Comparison of ENCODE assay signal across 17 cellular contexts in the genomic region with DNA sequence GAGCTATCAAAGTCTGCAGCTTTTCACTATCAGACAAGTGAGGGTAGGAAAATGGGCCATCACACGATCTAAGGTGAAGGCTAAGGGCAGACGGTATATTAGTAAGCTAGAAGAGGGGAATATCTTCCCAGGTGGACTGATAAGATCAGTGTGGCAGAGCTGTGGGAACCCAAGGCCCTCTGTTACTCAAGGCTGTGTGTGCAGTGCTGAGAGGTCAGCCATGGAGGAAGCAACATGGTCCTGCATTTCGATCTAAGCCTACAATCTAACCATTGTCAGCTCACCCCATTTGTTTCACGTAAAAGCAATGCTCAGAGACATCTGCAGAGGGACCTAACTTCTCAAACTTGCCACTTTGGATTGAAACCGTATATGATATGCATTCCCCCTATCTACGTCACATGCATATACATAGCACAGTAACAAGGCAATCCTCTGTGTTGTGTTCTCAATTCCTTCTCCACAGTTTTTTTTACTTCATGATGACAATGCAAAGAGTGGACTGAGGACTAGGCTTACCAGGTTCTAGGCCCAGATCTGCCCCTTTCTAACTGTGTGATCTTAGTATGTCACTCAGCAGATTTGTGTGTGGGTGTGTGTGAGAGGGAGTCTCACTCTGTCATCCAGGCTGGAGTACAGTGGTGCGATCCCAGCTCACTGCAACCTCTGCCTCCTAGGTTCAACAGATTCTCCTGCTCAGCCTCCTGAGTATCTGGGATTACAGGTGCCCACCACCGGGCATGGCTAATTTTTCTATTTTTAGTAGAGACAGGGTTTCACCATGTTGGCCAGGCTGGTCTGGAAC. TPM values are rescaled to one million over a fixed set of nuclear protein-coding genes. Genes with fewer than 3 reads are reported as not detected.
A peak's percentile ranks its signal among the peaks of the same experiment; 100 is the strongest.
DNase-seq lines count a peak whose midpoint lies in the region; ATAC-seq, FAIRE-seq and TF ChIP-seq lines count a peak whose summit lies in the region.
"Had no signal": no experiment of that assay in that cellular context is flagged by ENCODE, and none has a peak within 500 bp of the region (broad histone marks: within the 10 kb centered on the region; RNA-seq: fewer than 3 reads in every experiment).

No MANE protein-coding gene starts in this region.

- no peak for ATAC-seq in Right ventricle myocardium superior (ENCODE audit: poor library complexity)
- ATAC-seq in activated T-helper 17 cell treated with anti-CD3 and anti-CD28 coated beads, Interleukin-2, amount 50 U/mL, for 72 hours (replicated peaks), result no peak
- no peak for ATAC-seq in GM21825 (IDR thresholded peaks at IDR 0.05; ENCODE audit: unreplicated experiment)

- no peaks in the 10 kb centered on the region for H3K36me3 ChIP-seq in cardiac muscle cell

- TF ChIP-seq CTCF in cardiac muscle cell (IDR thresholded peaks at IDR 0.05; ENCODE audit: low read depth, low read length), result no peak

- peaks cover 27% of the 10 kb centered on the region for H3K4me1 Mint-ChIP-seq in dendritic cell treated with granulocyte-macrophage colony-stimulating factor and Interleukin-4, amounts not matched to agents 40 ng/mL and 50 ng/mL, for 4 days (ENCODE audit: low read depth)
- no peaks in the 10 kb centered on the region for H3K4me1 Mint-ChIP-seq in activated T-helper 17 cell treated with anti-CD3 and anti-CD28 coated beads, Interleukin-2, amount 50 U/mL, for 72 hours
- H3K4me1 Mint-ChIP-seq: CD4-positive, CD25-positive, alpha-beta regulatory T cell had no signal

- H3K4me1 ChIP-seq in cardiac muscle cell (ENCODE audit: low read depth), result peaks cover 54% of the 10 kb centered on the region
- H3K4me1 ChIP-seq: BLaER1 treated with 17β-estradiol and CSF1 and Interleukin-3, amounts not matched to agents 10 nM and 100 nM had no signal

- peak; percentile 52 for FAIRE-seq in H54 (lab: Jason Lieb, UNC)

- TF ChIP-seq POLR2A in H54 (IDR thresholded peaks at IDR 0.05; ENCODE audit: low read depth, low read length), result no peak

- intact Hi-C loops in Right ventricle myocardium superior (cut with DNase I), result no loop called here
- intact Hi-C loops in dendritic cell treated with granulocyte-macrophage colony-stimulating factor and Interleukin-4, amounts not matched to agents 40 ng/mL and 50 ng/mL, for 4 days (cut with micrococcal nuclease), result no loop called here

- no peaks in the 10 kb centered on the region for H3K36me3 Mint-ChIP-seq in dendritic cell treated with granulocyte-macrophage colony-stimulating factor and Interleukin-4, amounts not matched to agents 40 ng/mL and 50 ng/mL, for 4 days (ENCODE audit: low read depth)
- H3K36me3 Mint-ChIP-seq in activated T-helper 17 cell treated with anti-CD3 and anti-CD28 coated beads, Interleukin-2, amount 50 U/mL, for 72 hours (ENCODE audit: low read depth), result no peaks in the 10 kb centered on the region
- H3K36me3 Mint-ChIP-seq: CD4-positive, CD25-positive, alpha-beta regulatory T cell had no signal

- H3K9me3 Mint-ChIP-seq in dendritic cell treated with granulocyte-macrophage colony-stimulating factor and Interleukin-4, amounts not matched to agents 40 ng/mL and 50 ng/mL, for 4 days, result no peaks in the 10 kb centered on the region
- H3K9me3 Mint-ChIP-seq in activated T-helper 17 cell treated with anti-CD3 and anti-CD28 coated beads, Interleukin-2, amount 50 U/mL, for 72 hours, result peaks cover 3% of the 10 kb centered on the region

- H3K27ac ChIP-seq in cardiac muscle cell, result peak overlapping the region; percentile 78
- H3K27ac ChIP-seq: BLaER1 treated with 17β-estradiol and CSF1 and Interleukin-3, amounts not matched to agents 10 nM and 100 nM; GM23248; KMS-11 had no signal

- H3K4me3 ChIP-seq in cardiac muscle cell, result no peak overlapping the region
- H3K4me3 ChIP-seq: BLaER1 treated with 17β-estradiol and CSF1 and Interleukin-3, amounts not matched to agents 10 nM and 100 nM; GM23248 had no signal

- no peak for DNase-seq in cardiac muscle cell (ENCODE audit: low read depth in 1 of 2, low spot score in 1 of 2)
- DNase-seq in Right ventricle myocardium superior, result no peak
- DNase-seq in H54 (ENCODE audit: insufficient read length, low spot score), result no peak
- DNase-seq in NCI-H345 (lab: John Stamatoyannopoulos, UW), result no peak
- DNase-seq: 8988T; AML-193; CD4-positive, CD25-positive, alpha-beta regulatory T cell; DMS79; EL; GDM1; GM23248; H7 had no signal

- no peaks in the 10 kb centered on the region for H3K9me3 ChIP-seq in cardiac muscle cell (ENCODE audit: low read depth)

- H3K4me3 Mint-ChIP-seq in dendritic cell treated with granulocyte-macrophage colony-stimulating factor and Interleukin-4, amounts not matched to agents 40 ng/mL and 50 ng/mL, for 4 days, result no peak overlapping the region
- no peak overlapping the region for H3K4me3 Mint-ChIP-seq in activated T-helper 17 cell treated with anti-CD3 and anti-CD28 coated beads, Interleukin-2, amount 50 U/mL, for 72 hours
- H3K4me3 Mint-ChIP-seq: CD4-positive, CD25-positive, alpha-beta regulatory T cell had no signal

- peak overlapping the region; percentile 28 for H3K27ac Mint-ChIP-seq in dendritic cell treated with granulocyte-macrophage colony-stimulating factor and Interleukin-4, amounts not matched to agents 40 ng/mL and 50 ng/mL, for 4 days
- H3K27ac Mint-ChIP-seq in activated T-helper 17 cell treated with anti-CD3 and anti-CD28 coated beads, Interleukin-2, amount 50 U/mL, for 72 hours, result no peak overlapping the region
- H3K27ac Mint-ChIP-seq: CD4-positive, CD25-positive, alpha-beta regulatory T cell had no signal

- no peaks in the 10 kb centered on the region for H3K27me3 ChIP-seq in cardiac muscle cell
- H3K27me3 ChIP-seq: BLaER1 treated with 17β-estradiol and CSF1 and Interleukin-3, amounts not matched to agents 10 nM and 100 nM had no signal

- H3K27me3 Mint-ChIP-seq in dendritic cell treated with granulocyte-macrophage colony-stimulating factor and Interleukin-4, amounts not matched to agents 40 ng/mL and 50 ng/mL, for 4 days, result no peaks in the 10 kb centered on the region
- H3K27me3 Mint-ChIP-seq in activated T-helper 17 cell treated with anti-CD3 and anti-CD28 coated beads, Interleukin-2, amount 50 U/mL, for 72 hours, result no peaks in the 10 kb centered on the region
- H3K27me3 Mint-ChIP-seq: CD4-positive, CD25-positive, alpha-beta regulatory T cell had no signal

RNA-seq across cellular contexts. Expression of gene SLC8A1, which starts 45.2 kb away (rescaled TPM):
- total RNA-seq in cardiac muscle cell (492 and 682 TPM in 2 replicates), Right ventricle myocardium superior (958 TPM)
- polyA plus RNA-seq in cardiac muscle cell, result 103 and 173 TPM in 2 replicates
- under 1 TPM in 1 of 2 donors, not detected in 1; 0.45 TPM for total RNA-seq in activated T-helper 17 cell treated with anti-CD3 and anti-CD28 coated beads, Interleukin-2, amount 50 U/mL, for 72 hours
- total RNA-seq: CD4-positive, CD25-positive, alpha-beta regulatory T cell had no signal

Comparison
In these comparisons a context has a peak if more than half of its experiments do, and no peak if none do; other contexts are left out.
1. RNA of gene SLC8A1, which starts 45.2 kb away (total RNA-seq): 958 TPM in Right ventricle myocardium superior (single experiment) and 492 to 682 TPM in cardiac muscle cell; 0.45 TPM in activated T-helper 17 cell treated with anti-CD3 and anti-CD28 coated beads, Interleukin-2, amount 50 U/mL, for 72 hours; every median in the first group is over 100 times any median in the second.